1 cellular context compared by ENCODE assay signal in the genomic region with DNA sequence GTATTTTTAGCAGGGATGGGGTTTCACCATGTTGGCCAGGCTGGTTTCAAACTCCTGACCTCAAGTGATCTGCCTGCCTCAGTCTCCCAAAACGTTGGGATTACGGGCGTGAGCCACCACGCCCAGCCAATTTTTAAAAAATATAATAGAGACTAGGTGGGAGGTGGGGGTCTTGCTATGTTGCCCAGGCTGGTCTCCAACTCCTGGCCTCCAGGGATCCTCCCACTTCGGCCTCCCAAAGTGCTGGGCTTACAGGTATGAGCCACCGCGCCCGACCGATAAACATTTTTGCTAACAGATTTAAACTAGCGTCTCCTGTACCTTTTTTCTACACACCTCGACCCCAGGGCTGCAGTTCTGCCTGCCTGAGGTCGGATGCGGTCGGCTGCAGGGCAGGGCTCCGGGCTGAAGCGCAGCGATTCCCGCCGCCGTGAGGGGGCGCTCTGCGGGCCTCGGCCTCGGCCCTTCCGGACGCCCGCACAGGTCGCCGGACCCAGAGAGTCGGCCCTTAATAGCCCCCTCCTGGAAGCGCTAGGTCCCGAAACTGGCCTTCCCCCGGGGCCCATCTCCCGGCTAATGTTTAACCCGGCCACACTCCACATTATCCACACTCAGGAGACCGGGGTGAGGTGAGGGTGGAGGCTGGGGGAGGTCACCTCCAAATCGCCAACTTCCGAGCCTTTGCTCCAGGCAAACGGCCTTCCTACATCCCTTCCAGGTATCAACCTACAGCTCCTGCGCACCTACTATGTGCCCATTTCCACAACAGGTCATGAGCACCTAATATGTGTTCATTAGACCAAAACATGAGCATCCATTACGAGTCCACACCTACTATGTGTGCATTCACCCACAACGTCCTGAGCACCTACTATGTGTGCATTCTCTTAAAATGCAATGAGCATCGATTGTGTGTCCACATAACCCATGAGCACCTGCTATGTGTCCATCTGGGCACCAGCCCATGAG.
A peak's percentile ranks its signal among the peaks of the same experiment; 100 is the strongest.
TF ChIP-seq lines count a peak whose summit lies in the region.

No MANE protein-coding gene starts in this region.

TF ChIP-seq in HepG2, 621 proteins besides CTCF, POLR2A, EP300 and RAD21 (continued from another document and continues in another):
- TF ChIP-seq, protein P1, sequence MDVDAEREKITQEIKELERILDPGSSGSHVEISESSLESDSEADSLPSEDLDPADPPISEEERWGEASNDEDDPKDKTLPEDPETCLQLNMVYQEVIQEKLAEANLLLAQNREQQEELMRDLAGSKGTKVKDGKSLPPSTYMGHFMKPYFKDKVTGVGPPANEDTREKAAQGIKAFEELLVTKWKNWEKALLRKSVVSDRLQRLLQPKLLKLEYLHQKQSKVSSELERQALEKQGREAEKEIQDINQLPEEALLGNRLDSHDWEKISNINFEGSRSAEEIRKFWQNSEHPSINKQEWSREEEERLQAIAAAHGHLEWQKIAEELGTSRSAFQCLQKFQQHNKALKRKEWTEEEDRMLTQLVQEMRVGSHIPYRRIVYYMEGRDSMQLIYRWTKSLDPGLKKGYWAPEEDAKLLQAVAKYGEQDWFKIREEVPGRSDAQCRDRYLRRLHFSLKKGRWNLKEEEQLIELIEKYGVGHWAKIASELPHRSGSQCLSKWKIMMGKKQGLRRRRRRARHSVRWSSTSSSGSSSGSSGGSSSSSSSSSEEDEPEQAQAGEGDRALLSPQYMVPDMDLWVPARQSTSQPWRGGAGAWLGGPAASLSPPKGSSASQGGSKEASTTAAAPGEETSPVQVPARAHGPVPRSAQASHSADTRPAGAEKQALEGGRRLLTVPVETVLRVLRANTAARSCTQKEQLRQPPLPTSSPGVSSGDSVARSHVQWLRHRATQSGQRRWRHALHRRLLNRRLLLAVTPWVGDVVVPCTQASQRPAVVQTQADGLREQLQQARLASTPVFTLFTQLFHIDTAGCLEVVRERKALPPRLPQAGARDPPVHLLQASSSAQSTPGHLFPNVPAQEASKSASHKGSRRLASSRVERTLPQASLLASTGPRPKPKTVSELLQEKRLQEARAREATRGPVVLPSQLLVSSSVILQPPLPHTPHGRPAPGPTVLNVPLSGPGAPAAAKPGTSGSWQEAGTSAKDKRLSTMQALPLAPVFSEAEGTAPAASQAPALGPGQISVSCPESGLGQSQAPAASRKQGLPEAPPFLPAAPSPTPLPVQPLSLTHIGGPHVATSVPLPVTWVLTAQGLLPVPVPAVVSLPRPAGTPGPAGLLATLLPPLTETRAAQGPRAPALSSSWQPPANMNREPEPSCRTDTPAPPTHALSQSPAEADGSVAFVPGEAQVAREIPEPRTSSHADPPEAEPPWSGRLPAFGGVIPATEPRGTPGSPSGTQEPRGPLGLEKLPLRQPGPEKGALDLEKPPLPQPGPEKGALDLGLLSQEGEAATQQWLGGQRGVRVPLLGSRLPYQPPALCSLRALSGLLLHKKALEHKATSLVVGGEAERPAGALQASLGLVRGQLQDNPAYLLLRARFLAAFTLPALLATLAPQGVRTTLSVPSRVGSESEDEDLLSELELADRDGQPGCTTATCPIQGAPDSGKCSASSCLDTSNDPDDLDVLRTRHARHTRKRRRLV (CRISPR knock-in tag; IDR thresholded peaks at IDR 0.05) = 0 out of 2 replicates have a peak, but pooled peaks have one; percentile 30
- TF ChIP-seq PHF5A (CRISPR knock-in tag; IDR thresholded peaks at IDR 0.05; ENCODE audit: low read depth, unreplicated experiment) = peak; percentile 57
- TF ChIP-seq, protein P2, sequence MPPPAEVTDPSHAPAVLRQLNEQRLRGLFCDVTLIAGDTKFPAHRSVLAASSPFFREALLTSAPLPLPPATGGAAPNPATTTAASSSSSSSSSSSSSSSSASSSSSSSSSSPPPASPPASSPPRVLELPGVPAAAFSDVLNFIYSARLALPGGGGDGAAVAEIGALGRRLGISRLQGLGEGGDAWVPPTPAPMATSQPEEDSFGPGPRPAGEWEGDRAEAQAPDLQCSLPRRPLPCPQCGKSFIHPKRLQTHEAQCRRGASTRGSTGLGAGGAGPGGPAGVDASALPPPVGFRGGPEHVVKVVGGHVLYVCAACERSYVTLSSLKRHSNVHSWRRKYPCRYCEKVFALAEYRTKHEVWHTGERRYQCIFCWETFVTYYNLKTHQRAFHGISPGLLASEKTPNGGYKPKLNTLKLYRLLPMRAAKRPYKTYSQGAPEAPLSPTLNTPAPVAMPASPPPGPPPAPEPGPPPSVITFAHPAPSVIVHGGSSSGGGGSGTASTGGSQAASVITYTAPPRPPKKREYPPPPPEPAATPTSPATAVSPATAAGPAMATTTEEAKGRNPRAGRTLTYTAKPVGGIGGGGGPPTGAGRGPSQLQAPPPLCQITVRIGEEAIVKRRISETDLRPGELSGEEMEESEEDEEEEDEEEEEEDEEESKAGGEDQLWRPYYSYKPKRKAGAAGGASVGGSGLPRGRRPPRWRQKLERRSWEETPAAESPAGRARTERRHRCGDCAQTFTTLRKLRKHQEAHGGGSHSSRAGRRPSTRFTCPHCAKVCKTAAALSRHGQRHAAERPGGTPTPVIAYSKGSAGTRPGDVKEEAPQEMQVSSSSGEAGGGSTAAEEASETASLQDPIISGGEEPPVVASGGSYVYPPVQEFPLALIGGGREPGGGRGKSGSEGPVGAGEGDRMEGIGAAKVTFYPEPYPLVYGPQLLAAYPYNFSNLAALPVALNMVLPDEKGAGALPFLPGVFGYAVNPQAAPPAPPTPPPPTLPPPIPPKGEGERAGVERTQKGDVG (CRISPR knock-in tag; IDR thresholded peaks at IDR 0.05; ENCODE audit: borderline replicate concordance) = peak; percentile 45; the same call in 1 of the 2 replicates
- no peak for TF ChIP-seq FOXP1 (IDR thresholded peaks at IDR 0.05)
- TF ChIP-seq FOXP1 (CRISPR knock-in tag; IDR thresholded peaks at IDR 0.05) = no peak
- peak; percentile 63 for TF ChIP-seq ELF1 (CRISPR knock-in tag; IDR thresholded peaks at IDR 0.05)
- TF ChIP-seq ZMYM2 (CRISPR knock-in tag; IDR thresholded peaks at IDR 0.05) = peak; percentile 98
- TF ChIP-seq, protein P3, sequence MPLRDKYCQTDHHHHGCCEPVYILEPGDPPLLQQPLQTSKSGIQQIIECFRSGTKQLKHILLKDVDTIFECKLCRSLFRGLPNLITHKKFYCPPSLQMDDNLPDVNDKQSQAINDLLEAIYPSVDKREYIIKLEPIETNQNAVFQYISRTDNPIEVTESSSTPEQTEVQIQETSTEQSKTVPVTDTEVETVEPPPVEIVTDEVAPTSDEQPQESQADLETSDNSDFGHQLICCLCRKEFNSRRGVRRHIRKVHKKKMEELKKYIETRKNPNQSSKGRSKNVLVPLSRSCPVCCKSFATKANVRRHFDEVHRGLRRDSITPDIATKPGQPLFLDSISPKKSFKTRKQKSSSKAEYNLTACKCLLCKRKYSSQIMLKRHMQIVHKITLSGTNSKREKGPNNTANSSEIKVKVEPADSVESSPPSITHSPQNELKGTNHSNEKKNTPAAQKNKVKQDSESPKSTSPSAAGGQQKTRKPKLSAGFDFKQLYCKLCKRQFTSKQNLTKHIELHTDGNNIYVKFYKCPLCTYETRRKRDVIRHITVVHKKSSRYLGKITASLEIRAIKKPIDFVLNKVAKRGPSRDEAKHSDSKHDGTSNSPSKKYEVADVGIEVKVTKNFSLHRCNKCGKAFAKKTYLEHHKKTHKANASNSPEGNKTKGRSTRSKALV (CRISPR knock-in tag; IDR thresholded peaks at IDR 0.05) = peak; percentile 73
- TF ChIP-seq MAZ (IDR thresholded peaks at IDR 0.05; ENCODE audit: borderline replicate concordance, low read depth, low read length) = no peak
- peak; percentile 67; the same call in 1 of the 2 replicates for TF ChIP-seq MAZ (CRISPR knock-in tag; IDR thresholded peaks at IDR 0.05; ENCODE audit: low read depth)
- peak; percentile 61 for TF ChIP-seq RBM39 (IDR thresholded peaks at IDR 0.05; ENCODE audit: low read depth, low read length, poor library complexity, severe bottlenecking)
- TF ChIP-seq ZSCAN29 (CRISPR knock-in tag; conservative IDR thresholded peaks at IDR 0.05) = 0 out of 2 replicates have a peak, but pooled peaks have one; percentile 28
- peak; percentile 73; the same call in 1 of the 2 replicates for TF ChIP-seq ZSCAN31 (CRISPR knock-in tag; IDR thresholded peaks at IDR 0.05; ENCODE audit: low read depth)
- TF ChIP-seq, protein P4, sequence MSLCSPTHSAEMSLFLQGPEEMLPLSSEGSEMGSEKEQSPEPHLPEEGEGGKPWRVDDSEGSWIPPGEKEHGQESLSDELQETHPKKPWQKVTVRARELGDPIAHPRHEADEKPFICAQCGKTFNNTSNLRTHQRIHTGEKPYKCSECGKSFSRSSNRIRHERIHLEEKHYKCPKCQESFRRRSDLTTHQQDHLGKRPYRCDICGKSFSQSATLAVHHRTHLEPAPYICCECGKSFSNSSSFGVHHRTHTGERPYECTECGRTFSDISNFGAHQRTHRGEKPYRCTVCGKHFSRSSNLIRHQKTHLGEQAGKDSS (CRISPR knock-in tag; IDR thresholded peaks at IDR 0.05; ENCODE audit: borderline replicate concordance, low read depth) = peak; percentile 61; the same call in 1 of the 2 replicates
- TF ChIP-seq REPIN1 (CRISPR knock-in tag; IDR thresholded peaks at IDR 0.05; ENCODE audit: borderline replicate concordance, low read depth) = peak; percentile 72
- TF ChIP-seq, protein P5, sequence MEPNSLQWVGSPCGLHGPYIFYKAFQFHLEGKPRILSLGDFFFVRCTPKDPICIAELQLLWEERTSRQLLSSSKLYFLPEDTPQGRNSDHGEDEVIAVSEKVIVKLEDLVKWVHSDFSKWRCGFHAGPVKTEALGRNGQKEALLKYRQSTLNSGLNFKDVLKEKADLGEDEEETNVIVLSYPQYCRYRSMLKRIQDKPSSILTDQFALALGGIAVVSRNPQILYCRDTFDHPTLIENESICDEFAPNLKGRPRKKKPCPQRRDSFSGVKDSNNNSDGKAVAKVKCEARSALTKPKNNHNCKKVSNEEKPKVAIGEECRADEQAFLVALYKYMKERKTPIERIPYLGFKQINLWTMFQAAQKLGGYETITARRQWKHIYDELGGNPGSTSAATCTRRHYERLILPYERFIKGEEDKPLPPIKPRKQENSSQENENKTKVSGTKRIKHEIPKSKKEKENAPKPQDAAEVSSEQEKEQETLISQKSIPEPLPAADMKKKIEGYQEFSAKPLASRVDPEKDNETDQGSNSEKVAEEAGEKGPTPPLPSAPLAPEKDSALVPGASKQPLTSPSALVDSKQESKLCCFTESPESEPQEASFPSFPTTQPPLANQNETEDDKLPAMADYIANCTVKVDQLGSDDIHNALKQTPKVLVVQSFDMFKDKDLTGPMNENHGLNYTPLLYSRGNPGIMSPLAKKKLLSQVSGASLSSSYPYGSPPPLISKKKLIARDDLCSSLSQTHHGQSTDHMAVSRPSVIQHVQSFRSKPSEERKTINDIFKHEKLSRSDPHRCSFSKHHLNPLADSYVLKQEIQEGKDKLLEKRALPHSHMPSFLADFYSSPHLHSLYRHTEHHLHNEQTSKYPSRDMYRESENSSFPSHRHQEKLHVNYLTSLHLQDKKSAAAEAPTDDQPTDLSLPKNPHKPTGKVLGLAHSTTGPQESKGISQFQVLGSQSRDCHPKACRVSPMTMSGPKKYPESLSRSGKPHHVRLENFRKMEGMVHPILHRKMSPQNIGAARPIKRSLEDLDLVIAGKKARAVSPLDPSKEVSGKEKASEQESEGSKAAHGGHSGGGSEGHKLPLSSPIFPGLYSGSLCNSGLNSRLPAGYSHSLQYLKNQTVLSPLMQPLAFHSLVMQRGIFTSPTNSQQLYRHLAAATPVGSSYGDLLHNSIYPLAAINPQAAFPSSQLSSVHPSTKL (CRISPR knock-in tag; IDR thresholded peaks at IDR 0.05) = no peak
- TF ChIP-seq, protein P6, sequence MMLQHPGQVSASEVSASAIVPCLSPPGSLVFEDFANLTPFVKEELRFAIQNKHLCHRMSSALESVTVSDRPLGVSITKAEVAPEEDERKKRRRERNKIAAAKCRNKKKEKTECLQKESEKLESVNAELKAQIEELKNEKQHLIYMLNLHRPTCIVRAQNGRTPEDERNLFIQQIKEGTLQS (CRISPR knock-in tag; IDR thresholded peaks at IDR 0.05) = no peak
- TF ChIP-seq, protein P7, sequence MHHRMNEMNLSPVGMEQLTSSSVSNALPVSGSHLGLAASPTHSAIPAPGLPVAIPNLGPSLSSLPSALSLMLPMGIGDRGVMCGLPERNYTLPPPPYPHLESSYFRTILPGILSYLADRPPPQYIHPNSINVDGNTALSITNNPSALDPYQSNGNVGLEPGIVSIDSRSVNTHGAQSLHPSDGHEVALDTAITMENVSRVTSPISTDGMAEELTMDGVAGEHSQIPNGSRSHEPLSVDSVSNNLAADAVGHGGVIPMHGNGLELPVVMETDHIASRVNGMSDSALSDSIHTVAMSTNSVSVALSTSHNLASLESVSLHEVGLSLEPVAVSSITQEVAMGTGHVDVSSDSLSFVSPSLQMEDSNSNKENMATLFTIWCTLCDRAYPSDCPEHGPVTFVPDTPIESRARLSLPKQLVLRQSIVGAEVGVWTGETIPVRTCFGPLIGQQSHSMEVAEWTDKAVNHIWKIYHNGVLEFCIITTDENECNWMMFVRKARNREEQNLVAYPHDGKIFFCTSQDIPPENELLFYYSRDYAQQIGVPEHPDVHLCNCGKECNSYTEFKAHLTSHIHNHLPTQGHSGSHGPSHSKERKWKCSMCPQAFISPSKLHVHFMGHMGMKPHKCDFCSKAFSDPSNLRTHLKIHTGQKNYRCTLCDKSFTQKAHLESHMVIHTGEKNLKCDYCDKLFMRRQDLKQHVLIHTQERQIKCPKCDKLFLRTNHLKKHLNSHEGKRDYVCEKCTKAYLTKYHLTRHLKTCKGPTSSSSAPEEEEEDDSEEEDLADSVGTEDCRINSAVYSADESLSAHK (CRISPR knock-in tag; IDR thresholded peaks at IDR 0.05; ENCODE audit: borderline replicate concordance) = no peak
- no peak for TF ChIP-seq SMAD3 (CRISPR knock-in tag; IDR thresholded peaks at IDR 0.05)
- no peak for TF ChIP-seq ZNF564 (CRISPR knock-in tag; IDR thresholded peaks at IDR 0.05)
- 0 out of 2 replicates have a peak, but pooled peaks have one; percentile 43 for TF ChIP-seq KDM5B (CRISPR knock-in tag; IDR thresholded peaks at IDR 0.05; ENCODE audit: borderline replicate concordance)
- peak; percentile 34 for TF ChIP-seq CBX1 (IDR thresholded peaks at IDR 0.05; ENCODE audit: low read depth)
- no peak for TF ChIP-seq MED8 (CRISPR knock-in tag; IDR thresholded peaks at IDR 0.05; ENCODE audit: insufficient replicate concordance)
- TF ChIP-seq, protein P8, sequence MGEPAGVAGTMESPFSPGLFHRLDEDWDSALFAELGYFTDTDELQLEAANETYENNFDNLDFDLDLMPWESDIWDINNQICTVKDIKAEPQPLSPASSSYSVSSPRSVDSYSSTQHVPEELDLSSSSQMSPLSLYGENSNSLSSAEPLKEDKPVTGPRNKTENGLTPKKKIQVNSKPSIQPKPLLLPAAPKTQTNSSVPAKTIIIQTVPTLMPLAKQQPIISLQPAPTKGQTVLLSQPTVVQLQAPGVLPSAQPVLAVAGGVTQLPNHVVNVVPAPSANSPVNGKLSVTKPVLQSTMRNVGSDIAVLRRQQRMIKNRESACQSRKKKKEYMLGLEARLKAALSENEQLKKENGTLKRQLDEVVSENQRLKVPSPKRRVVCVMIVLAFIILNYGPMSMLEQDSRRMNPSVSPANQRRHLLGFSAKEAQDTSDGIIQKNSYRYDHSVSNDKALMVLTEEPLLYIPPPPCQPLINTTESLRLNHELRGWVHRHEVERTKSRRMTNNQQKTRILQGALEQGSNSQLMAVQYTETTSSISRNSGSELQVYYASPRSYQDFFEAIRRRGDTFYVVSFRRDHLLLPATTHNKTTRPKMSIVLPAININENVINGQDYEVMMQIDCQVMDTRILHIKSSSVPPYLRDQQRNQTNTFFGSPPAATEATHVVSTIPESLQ (CRISPR knock-in tag; conservative IDR thresholded peaks at IDR 0.05) = no peak
- peak; percentile 34; the same call in 1 of the 2 replicates for TF ChIP-seq ESRRA (CRISPR knock-in tag; IDR thresholded peaks at IDR 0.05; ENCODE audit: low read depth)
- TF ChIP-seq CREM (IDR thresholded peaks at IDR 0.05) = no peak
- no peak for TF ChIP-seq CREM (CRISPR knock-in tag; IDR thresholded peaks at IDR 0.05)
- 0 out of 2 replicates have a peak, but pooled peaks have one; percentile 18 for TF ChIP-seq HDAC2 (CRISPR knock-in tag; IDR thresholded peaks at IDR 0.05)
- no peak for TF ChIP-seq SOX6 (IDR thresholded peaks at IDR 0.05)
- TF ChIP-seq SOX6 (CRISPR knock-in tag; IDR thresholded peaks at IDR 0.05) = peak; percentile 71
- peak; percentile 64; the same call in 1 of the 2 replicates for TF ChIP-seq ZNF768 (CRISPR knock-in tag; IDR thresholded peaks at IDR 0.05)
- TF ChIP-seq MYC (CRISPR knock-in tag; IDR thresholded peaks at IDR 0.05; ENCODE audit: borderline replicate concordance) = peak; percentile 59; the same call in 1 of the 2 replicates
